In genomic region chr6:12278915-12279314, GRCh38 we compare ENCODE assay signal across 23 cellular contexts. TPM values are rescaled to one million over a fixed set of nuclear protein-coding genes. Genes with fewer than 3 reads are reported as not detected.
"Had no signal": no experiment of that assay in that cellular context is flagged by ENCODE, and none has a peak within 500 bp of the region (broad histone marks: within the 10 kb centered on the region; RNA-seq: fewer than 3 reads in every experiment).

No MANE protein-coding gene starts in this region.

- H3K4me1 ChIP-seq: prostate gland, right atrium auricular region had no signal

- H3K9me3 Mint-ChIP-seq: activated CD4-positive, alpha-beta memory T cell treated with anti-CD3 and anti-CD28 coated beads, Interleukin-2, amount 10 ng/mL, durations not matched to agents 7 days and 5 days; activated naive CD8-positive, alpha-beta T cell treated with anti-CD3 and anti-CD28 coated beads, Interleukin-2, amount 50 U/mL, for 24 hours; activated T-helper 17 cell treated with anti-CD3 and anti-CD28 coated beads, Interleukin-2, amount 50 U/mL, for 72 hours; neural crest cell; T-helper 2 cell treated with Interferon-gamma antibody and Interleukin-4, amounts not matched to agents 5 μg/mL and 100 μg/mL, for 36 hours; WTC11 had no signal

- H3K4me3 ChIP-seq: dorsolateral prefrontal cortex, left lung, prostate gland, right atrium auricular region, tibial artery had no signal

- H3K27me3 ChIP-seq: brain microvascular endothelial cell, left lung, right atrium auricular region, tibial artery had no signal

- FAIRE-seq: colon, frontal cortex, TTC549, urothelium cell line had no signal

- H3K4me3 Mint-ChIP-seq: activated CD4-positive, alpha-beta memory T cell treated with anti-CD3 and anti-CD28 coated beads, Interleukin-2, amount 10 ng/mL, durations not matched to agents 7 days and 5 days; activated naive CD8-positive, alpha-beta T cell treated with anti-CD3 and anti-CD28 coated beads, Interleukin-2, amount 50 U/mL, for 24 hours; activated T-helper 17 cell treated with anti-CD3 and anti-CD28 coated beads, Interleukin-2, amount 50 U/mL, for 72 hours; neural crest cell; T-helper 2 cell treated with Interferon-gamma antibody and Interleukin-4, amounts not matched to agents 5 μg/mL and 100 μg/mL, for 36 hours; WTC11 had no signal

- H3K4me1 Mint-ChIP-seq: activated T-helper 17 cell treated with anti-CD3 and anti-CD28 coated beads, Interleukin-2, amount 50 U/mL, for 72 hours; WTC11 had no signal

- H3K36me3 Mint-ChIP-seq: activated CD8-positive, alpha-beta memory T cell treated with anti-CD3 and anti-CD28 coated beads, Interleukin-2, amount 10 ng/mL, durations not matched to agents 7 days and 5 days; WTC11 had no signal

- ATAC-seq: activated CD8-positive, alpha-beta memory T cell treated with anti-CD3 and anti-CD28 coated beads, Interleukin-2, amount 10 ng/mL, durations not matched to agents 7 days and 5 days; activated naive CD8-positive, alpha-beta T cell treated with anti-CD3 and anti-CD28 coated beads, Interleukin-2, amount 50 U/mL, for 24 hours; activated T-helper 17 cell treated with anti-CD3 and anti-CD28 coated beads, Interleukin-2, amount 50 U/mL, for 72 hours; left lung; stimulated activated naive CD8-positive, alpha-beta T cell treated with anti-CD3 and anti-CD28 coated beads, Interleukin-15, Interleukin-2, amounts not matched to agents 100 U/mL and 50 U/mL, for 24 hours; WTC11 had no signal

- DNase-seq: activated CD4-positive, alpha-beta memory T cell treated with anti-CD3 and anti-CD28 coated beads, Interleukin-2, amount 10 ng/mL, durations not matched to agents 7 days and 5 days; activated CD4-positive, alpha-beta T cell treated with anti-CD3 and anti-CD28 coated beads for 4 hours; activated CD8-positive, alpha-beta memory T cell treated with anti-CD3 and anti-CD28 coated beads, Interleukin-2, amount 10 ng/mL, durations not matched to agents 7 days and 5 days; activated naive CD4-positive, alpha-beta T cell treated with Interleukin-2 at 50 U/mL for 16 hours; activated naive CD8-positive, alpha-beta T cell treated with anti-CD3 and anti-CD28 coated beads, Interleukin-2, amount 50 U/mL, for 24 hours; aorta; brain microvascular endothelial cell; central memory CD4-positive, alpha-beta T cell; dorsolateral prefrontal cortex; left lung; stimulated activated naive CD8-positive, alpha-beta T cell treated with anti-CD3 and anti-CD28 coated beads, Interleukin-15, Interleukin-2, amounts not matched to agents 100 U/mL and 50 U/mL, for 24 hours; substantia nigra; tibial artery had no signal

- H3K9me3 ChIP-seq: left lung, prostate gland, right atrium auricular region, tibial artery had no signal

- H3K36me3 ChIP-seq: brain microvascular endothelial cell, left lung, prostate gland, right atrium auricular region, tibial artery had no signal

- H3K27ac Mint-ChIP-seq: activated CD4-positive, alpha-beta memory T cell treated with anti-CD3 and anti-CD28 coated beads, Interleukin-2, amount 10 ng/mL, durations not matched to agents 7 days and 5 days; activated CD8-positive, alpha-beta memory T cell treated with anti-CD3 and anti-CD28 coated beads, Interleukin-2, amount 10 ng/mL, durations not matched to agents 7 days and 5 days; activated naive CD8-positive, alpha-beta T cell treated with anti-CD3 and anti-CD28 coated beads, Interleukin-2, amount 50 U/mL, for 24 hours; activated T-helper 17 cell treated with anti-CD3 and anti-CD28 coated beads, Interleukin-2, amount 50 U/mL, for 72 hours; T-helper 2 cell treated with Interferon-gamma antibody and Interleukin-4, amounts not matched to agents 5 μg/mL and 100 μg/mL, for 36 hours; WTC11 had no signal

- H3K27ac ChIP-seq: brain microvascular endothelial cell, dorsolateral prefrontal cortex, prostate gland, right atrium auricular region, tibial artery had no signal

RNA-seq across cellular contexts. Expression of gene EDN1, which starts 11.2 kb away (rescaled TPM):
- total RNA-seq: activated CD8-positive, alpha-beta memory T cell treated with anti-CD3 and anti-CD28 coated beads, Interleukin-2, amount 10 ng/mL, durations not matched to agents 7 days and 5 days; neural crest cell had no signal
